In the genomic region with DNA sequence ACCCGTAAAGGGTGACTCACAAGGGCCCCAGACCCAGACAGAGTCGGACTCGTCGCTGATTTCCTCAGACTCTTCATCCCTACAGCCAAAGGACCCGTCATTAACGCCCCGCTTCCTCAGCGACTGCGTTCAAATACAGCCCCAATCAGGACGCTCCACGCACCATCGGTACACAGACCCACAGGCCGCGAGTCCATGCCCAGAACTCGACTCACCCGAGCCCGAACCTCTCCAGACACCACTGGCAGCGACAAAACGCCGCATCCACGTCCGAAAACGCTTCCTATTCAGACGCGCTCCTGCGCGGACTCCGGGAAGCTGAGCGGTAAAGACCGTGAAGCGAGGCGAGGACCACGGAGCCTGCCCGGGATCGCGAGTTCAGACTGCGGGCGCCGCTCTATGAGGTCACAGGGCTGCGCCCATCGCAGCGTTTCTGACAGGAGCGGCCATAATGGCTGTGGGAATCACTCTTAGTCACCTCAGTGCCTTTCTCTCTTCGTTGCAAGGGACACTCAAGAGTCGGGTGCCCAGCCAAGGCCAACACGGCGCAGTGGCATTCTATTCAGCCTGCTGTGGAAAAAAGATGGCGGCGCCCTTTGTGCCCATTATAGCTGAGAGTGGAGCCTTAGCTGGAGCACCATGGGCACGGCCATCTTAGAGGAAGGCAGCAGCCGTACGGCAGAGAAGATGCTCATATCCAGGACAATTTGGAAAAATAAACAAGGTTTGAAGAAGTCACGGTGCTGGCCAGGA, we compare ENCODE assay signal across 8 cellular contexts. TPM values are rescaled to one million over a fixed set of nuclear protein-coding genes. Genes with fewer than 3 reads are reported as not detected.
DNase-seq lines count a peak whose midpoint lies in the region; ATAC-seq and TF ChIP-seq lines count a peak whose summit lies in the region.

A gene (minus strand): TSS at position 353 of the 753 bp plus-strand sequence. CDS start 2,634 bp downstream, outside the sequence.

- H3K4me1 Mint-ChIP-seq in activated naive CD4-positive, alpha-beta T cell treated with anti-CD3 and anti-CD28 coated beads, Interleukin-2, amount 10 ng/mL, durations not matched to agents 7 days and 5 days, result peaks cover 24% of the 10 kb centered on the region

- H3K27me3 ChIP-seq in H7 (ENCODE audit: control insufficient read depth, insufficient read depth, low read length), result no peaks in the 10 kb centered on the region
- H3K27me3 ChIP-seq in gastroesophageal sphincter, result no peaks in the 10 kb centered on the region
- H3K27me3 ChIP-seq in neutrophil, result no peaks in the 10 kb centered on the region
- no peaks in the 10 kb centered on the region for H3K27me3 ChIP-seq in subcutaneous abdominal adipose tissue (ENCODE audit: control insufficient read depth in 5 of 5, insufficient read depth in 4 of 5, low read length in 5 of 5)

- peaks cover 0 to 55% (median 2%) of the 10 kb centered on the region in 3 donors for H3K9me3 ChIP-seq in gastroesophageal sphincter
- peaks cover 13% of the 10 kb centered on the region for H3K9me3 ChIP-seq in neutrophil
- H3K9me3 ChIP-seq in subcutaneous abdominal adipose tissue (ENCODE audit: control insufficient read depth in 5 of 5, low read length in 5 of 5), result peaks cover 25 to 47% (median 40%) of the 10 kb centered on the region in 5 donors

- H3K27me3 Mint-ChIP-seq in activated naive CD4-positive, alpha-beta T cell treated with anti-CD3 and anti-CD28 coated beads, Interleukin-2, amount 10 ng/mL, durations not matched to agents 7 days and 5 days, result no peaks in the 10 kb centered on the region

- H3K36me3 ChIP-seq in H7 (replicated peaks; ENCODE audit: control insufficient read depth, insufficient read depth, low read length) (peaks cover 10% of the 10 kb centered on the region), gastroesophageal sphincter (peaks cover 0 to 45% of the 10 kb centered on the region in 2 donors), neutrophil (peaks cover 6% of the 10 kb centered on the region), subcutaneous abdominal adipose tissue (ENCODE audit: control insufficient read depth in 5 of 5, insufficient read depth in 5 of 5, low read length in 5 of 5) (peaks cover 17 to 28% (median 25%) of the 10 kb centered on the region in 5 donors)

- H3K27ac Mint-ChIP-seq in activated naive CD4-positive, alpha-beta T cell treated with anti-CD3 and anti-CD28 coated beads, Interleukin-2, amount 10 ng/mL, durations not matched to agents 7 days and 5 days, result peak within 1 kb of the TSS; percentile 95

- H3K9ac ChIP-seq in subcutaneous abdominal adipose tissue (ENCODE audit: low read length in 5 of 5), result peak within 1 kb of the TSS; percentile 91 to 99 (median 98)

- peaks cover 65% of the 10 kb centered on the region for H3K9me3 Mint-ChIP-seq in activated naive CD4-positive, alpha-beta T cell treated with anti-CD3 and anti-CD28 coated beads, Interleukin-2, amount 10 ng/mL, durations not matched to agents 7 days and 5 days

- DNase-seq in G401 (ENCODE audit: low spot score), result peak; percentile 94
- DNase-seq in H7, result peak; percentile 89
- DNase-seq in M059J (ENCODE audit: low read depth), result peak; percentile 90
- peak; percentile 78 for DNase-seq in SK-MEL-5 (ENCODE audit: low read depth, low spot score)
- peak; percentile 92 for DNase-seq in activated naive CD4-positive, alpha-beta T cell treated with anti-CD3 and anti-CD28 coated beads, Interleukin-2, amount 10 ng/mL, durations not matched to agents 7 days and 5 days

- TF ChIP-seq CTCF in gastroesophageal sphincter (IDR thresholded peaks at IDR 0.05) (no peak), neutrophil (IDR thresholded peaks at IDR 0.05) (no peak)

- CTCF ChIA-PET in activated naive CD4-positive, alpha-beta T cell treated with anti-CD3 and anti-CD28 coated beads, Interleukin-2, amount 10 ng/mL, durations not matched to agents 7 days and 5 days (lab: Charles Lee), result no interaction called here

- H3K4me3 ChIP-seq in H7 (ENCODE audit: insufficient read depth, low read depth, low read length) (peak within 1 kb of the TSS; percentile 62), gastroesophageal sphincter (peak within 1 kb of the TSS; percentile 73 to 77), neutrophil (ENCODE audit: low read depth in 1 of 2, low read length in 1 of 2) (peak within 1 kb of the TSS; percentile 67 to 86), subcutaneous abdominal adipose tissue (ENCODE audit: low read depth in 1 of 5, low read length in 5 of 5) (peak within 1 kb of the TSS; percentile 90 to 100 (median 98))

- 0% methylated on average over 9 of the region's 53 CpGs; no CpG with 5 or more reads in 1 of the 2 donors for WGBS in gastroesophageal sphincter (ENCODE audit: low coverage in 1 of 2), 2 donors

- TF ChIP-seq EP300 in gastroesophageal sphincter (IDR thresholded peaks at IDR 0.05), result no peak

- in situ Hi-C loops in G401 (cut with HindIII; ENCODE audit: low sequenced_read_pairs) (no loop called here), SK-MEL-5 (cut with HindIII; ENCODE audit: low pct_unique_long_range_greater_than_20kb, low sequenced_read_pairs) (no loop called here)

- peak within 1 kb of the TSS; percentile 79 for H3K4me3 Mint-ChIP-seq in activated naive CD4-positive, alpha-beta T cell treated with anti-CD3 and anti-CD28 coated beads, Interleukin-2, amount 10 ng/mL, durations not matched to agents 7 days and 5 days

- H3K36me3 Mint-ChIP-seq in activated naive CD4-positive, alpha-beta T cell treated with anti-CD3 and anti-CD28 coated beads, Interleukin-2, amount 10 ng/mL, durations not matched to agents 7 days and 5 days, result peaks cover 84% of the 10 kb centered on the region

- peak; percentile 96 for ATAC-seq in gastroesophageal sphincter

- peak within 1 kb of the TSS; percentile 68 to 95 (median 94) for H3K27ac ChIP-seq in gastroesophageal sphincter
- H3K27ac ChIP-seq in neutrophil, result peak within 1 kb of the TSS; percentile 87
- peak within 1 kb of the TSS; percentile 87 for H3K27ac ChIP-seq in subcutaneous abdominal adipose tissue (ENCODE audit: low read depth, low read length)

- H3K4me1 ChIP-seq in gastroesophageal sphincter (peaks cover 4 to 21% (median 4%) of the 10 kb centered on the region in 3 donors), neutrophil (ENCODE audit: control insufficient read depth in 1 of 2, insufficient read depth in 1 of 2, low read depth in 1 of 2, low read length in 1 of 2) (peaks cover 16 to 17% of the 10 kb centered on the region in 2 experiments), subcutaneous abdominal adipose tissue (ENCODE audit: control insufficient read depth in 5 of 5, insufficient read depth in 5 of 5, low read length in 5 of 5) (peaks cover 0 to 19% (median 16%) of the 10 kb centered on the region in 5 donors)

- TF ChIP-seq POLR2A in gastroesophageal sphincter (IDR thresholded peaks at IDR 0.05), result peak; percentile 44 to 45

RNA-seq across cellular contexts. Expression of the gene that starts here (rescaled TPM):
- 7.3 and 20.3 TPM in 2 replicates for total RNA-seq in G401 (2014; rRNA removed; shearing (Covaris generic))
- total RNA-seq in H7 (2014; rRNA removed; shearing (Covaris generic)), result 7.3 and 13.5 TPM in 2 replicates
- 8.5 and 16.3 TPM in 2 replicates for total RNA-seq in M059J (2014; rRNA removed; shearing (Covaris generic))
- total RNA-seq in SK-MEL-5 (2014; rRNA removed; shearing (Covaris generic)), result 7.7 and 9.0 TPM in 2 replicates
- polyA plus RNA-seq in SK-MEL-5 (2015; cell fraction: cytosol; rRNA removed), result 4.7 and 7.1 TPM in 2 replicates
- 7.2 TPM in 2 replicates for polyA plus RNA-seq in SK-MEL-5 (2015; cell fraction: nucleus; rRNA removed)
- 10 to 100 TPM in 3 of 4 donors, 1 to 10 TPM in 1; 6.2 to 17.1 (median 12.6) TPM for total RNA-seq in gastroesophageal sphincter

Comparison
In these comparisons a context has a peak if more than half of its experiments do, and no peak if none do; other contexts are left out.
1. Peak in every context shown above with its lines: DNase-seq, ATAC-seq, H3K4me3 ChIP-seq and H3K27ac ChIP-seq.